ENCODE assay signal across 1 cellular context in the genomic region with DNA sequence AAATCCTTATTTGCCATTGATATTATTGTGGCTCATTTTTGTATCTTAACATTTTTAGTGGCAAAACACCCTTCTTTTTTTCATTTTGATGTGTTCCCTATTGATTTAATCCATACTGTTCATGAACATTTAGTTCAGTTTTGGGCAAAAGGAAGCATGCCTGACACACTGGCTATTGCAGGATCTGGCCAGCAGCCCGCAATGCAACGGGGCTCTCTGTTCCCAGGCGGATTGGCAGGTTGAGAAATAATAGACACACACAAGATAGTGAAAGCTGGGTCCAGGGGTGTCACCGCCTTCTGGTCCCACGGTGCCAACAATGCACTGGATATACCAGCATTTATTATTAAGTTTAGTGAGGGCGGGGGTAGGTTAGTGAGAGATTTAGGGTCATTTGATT. TPM values are rescaled to one million over a fixed set of nuclear protein-coding genes. Genes with fewer than 3 reads are reported as not detected.
"Had no signal": no experiment of that assay in that cellular context is flagged by ENCODE, and none has a peak within 500 bp of the region (broad histone marks: within the 10 kb centered on the region; RNA-seq: fewer than 3 reads in every experiment).

No MANE protein-coding gene starts in this region.

RNA-seq across cellular contexts. Expression of gene FAM47E, which starts 30.1 kb away (rescaled TPM):
- total RNA-seq: natural killer cell treated with Interleukin-12 subunit alpha and Interleukin-12 subunit beta and Interleukin-15 and Interleukin-18, amount 100 ng/mL, for 72 hours had no signal
